ENCODE assay signal across 9 cellular contexts in the genomic region with DNA sequence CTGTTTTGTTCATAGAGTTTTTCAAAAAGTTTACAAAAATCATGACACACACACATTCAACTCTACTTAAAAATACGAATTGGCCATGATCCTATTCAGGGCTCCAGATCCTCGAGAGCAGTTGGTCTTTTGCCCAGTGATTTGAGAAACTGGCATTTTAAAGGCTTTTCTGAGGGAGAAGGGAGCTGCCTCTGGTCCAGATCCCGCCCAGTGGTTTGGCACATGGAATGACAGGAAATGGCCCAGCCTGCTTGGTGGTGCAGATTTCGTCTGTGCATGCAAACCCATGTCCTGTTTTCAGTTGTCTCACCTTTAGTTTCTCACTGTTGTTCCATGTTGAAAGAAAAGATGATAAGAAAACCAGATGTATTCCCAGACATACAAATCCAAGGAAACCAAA. TPM values are rescaled to one million over a fixed set of nuclear protein-coding genes. Genes with fewer than 3 reads are reported as not detected.
A peak's percentile ranks its signal among the peaks of the same experiment; 100 is the strongest.
DNase-seq lines count a peak whose midpoint lies in the region; ATAC-seq and TF ChIP-seq lines count a peak whose summit lies in the region.
"Had no signal": no experiment of that assay in that cellular context is flagged by ENCODE, and none has a peak within 500 bp of the region (broad histone marks: within the 10 kb centered on the region; RNA-seq: fewer than 3 reads in every experiment).

No MANE protein-coding gene starts in this region.

- peak overlapping the region; percentile 76 for H3K9ac ChIP-seq in Loucy (ENCODE audit: low read depth, low read length, poor library complexity, severe bottlenecking)

- H3K4me1 ChIP-seq in Loucy (ENCODE audit: insufficient read depth, low read length, poor library complexity, severe bottlenecking), result peaks cover 63% of the 10 kb centered on the region

- peaks cover 78% of the 10 kb centered on the region for H3K79me2 ChIP-seq in Loucy (ENCODE audit: insufficient read depth, low read length)

- H3K36me3 Mint-ChIP-seq in activated naive CD4-positive, alpha-beta T cell treated with anti-CD3 and anti-CD28 coated beads, Interleukin-2, amount 50 U/mL, for 72 hours, result peaks cover 14 to 28% of the 10 kb centered on the region in 2 donors

- no peaks in the 10 kb centered on the region for H3K9me2 ChIP-seq in Loucy (replicated peaks; ENCODE audit: low read depth, low read length)

- H3K9me3 Mint-ChIP-seq in activated naive CD4-positive, alpha-beta T cell treated with anti-CD3 and anti-CD28 coated beads, Interleukin-2, amount 50 U/mL, for 72 hours, result no peaks in the 10 kb centered on the region

- H3K4me2 ChIP-seq in Loucy (ENCODE audit: low read depth, low read length, poor library complexity, severe bottlenecking), result peak overlapping the region; percentile 96

- no peaks in the 10 kb centered on the region for H3K36me3 ChIP-seq in Loucy (ENCODE audit: insufficient read depth, low read length)

- no peaks in the 10 kb centered on the region for H3K27me3 ChIP-seq in Loucy (ENCODE audit: insufficient read depth, low read length, poor library complexity, severe bottlenecking)

- no peak for TF ChIP-seq CTCF in Loucy (conservative IDR thresholded peaks at IDR 0.05; ENCODE audit: low read length)

- DNase-seq in DMS 273 (lab: John Stamatoyannopoulos, UW; ENCODE audit: unreplicated experiment) (peak; percentile 82), kidney tubule cell (ENCODE audit: low spot score) (peak; percentile 4)
- DNase-seq in activated naive CD4-positive, alpha-beta T cell treated with anti-CD3 and anti-CD28 coated beads, Interleukin-2, amount 50 U/mL, for 72 hours (ENCODE audit: low spot score in 2 of 2), result no peak
- DNase-seq in NK-92 treated with Interleukin-12 subunit alpha and Interleukin-12 subunit beta, amount 100 ng/mL, for 24 hours (lab: John Stamatoyannopoulos, UW), result no peak

- H3F3A ChIP-seq in Loucy (ENCODE audit: low read depth), result peaks cover 8% of the 10 kb centered on the region; the same call in 1 of the 2 replicates

- no peaks in the 10 kb centered on the region for H3K9me3 ChIP-seq in Loucy (ENCODE audit: insufficient read depth, low read depth, low read length)

- ATAC-seq in activated naive CD4-positive, alpha-beta T cell treated with anti-CD3 and anti-CD28 coated beads, Interleukin-2, amount 50 U/mL, for 72 hours, result no peak
- ATAC-seq in esophagus mucosa (no peak), HG02610 (IDR thresholded peaks at IDR 0.05; ENCODE audit: unreplicated experiment) (no peak), HG03097 (IDR thresholded peaks at IDR 0.05; ENCODE audit: low FRiP score, unreplicated experiment) (no peak)
- ATAC-seq: K562 had no signal

- H2AFZ ChIP-seq in Loucy (ENCODE audit: low read length), result no peak overlapping the region

- peak overlapping the region; percentile 83 for H3K4me3 ChIP-seq in Loucy (ENCODE audit: low read length, poor library complexity, severe bottlenecking)
- H3K4me3 ChIP-seq: K562 had no signal

- H3K27ac Mint-ChIP-seq in activated naive CD4-positive, alpha-beta T cell treated with anti-CD3 and anti-CD28 coated beads, Interleukin-2, amount 50 U/mL, for 72 hours, result peak overlapping the region; percentile 90 to 95

- H4K20me1 ChIP-seq in Loucy (ENCODE audit: insufficient read depth, low read length, poor library complexity, severe bottlenecking), result peaks cover 3% of the 10 kb centered on the region

RNA-seq across cellular contexts. Expression of a gene that starts 3.6 kb away (rescaled TPM):
- total RNA-seq in activated naive CD4-positive, alpha-beta T cell treated with anti-CD3 and anti-CD28 coated beads, Interleukin-2, amount 50 U/mL, for 72 hours, result 10 to 100 TPM; 39.0 to 51.3 TPM
- total RNA-seq in esophagus mucosa, result 1.6 TPM

Comparison
In these comparisons a context has a peak if more than half of its experiments do, and no peak if none do; other contexts are left out.
1. DNase-seq: peak in DMS 273 (single experiment) and kidney tubule cell (single experiment); none in activated naive CD4-positive, alpha-beta T cell treated with anti-CD3 and anti-CD28 coated beads, Interleukin-2, amount 50 U/mL, for 72 hours (0 of 2) and NK-92 treated with Interleukin-12 subunit alpha and Interleukin-12 subunit beta, amount 100 ng/mL, for 24 hours (single experiment).
2. RNA of a gene that starts 3.6 kb away (total RNA-seq): 39.0 to 51.3 TPM in activated naive CD4-positive, alpha-beta T cell treated with anti-CD3 and anti-CD28 coated beads, Interleukin-2, amount 50 U/mL, for 72 hours; 1.6 TPM in esophagus mucosa (single experiment); every median in the first group is over 10 times any median in the second.